Comparison of ENCODE assay signal across 13 cellular contexts in the genomic region with DNA sequence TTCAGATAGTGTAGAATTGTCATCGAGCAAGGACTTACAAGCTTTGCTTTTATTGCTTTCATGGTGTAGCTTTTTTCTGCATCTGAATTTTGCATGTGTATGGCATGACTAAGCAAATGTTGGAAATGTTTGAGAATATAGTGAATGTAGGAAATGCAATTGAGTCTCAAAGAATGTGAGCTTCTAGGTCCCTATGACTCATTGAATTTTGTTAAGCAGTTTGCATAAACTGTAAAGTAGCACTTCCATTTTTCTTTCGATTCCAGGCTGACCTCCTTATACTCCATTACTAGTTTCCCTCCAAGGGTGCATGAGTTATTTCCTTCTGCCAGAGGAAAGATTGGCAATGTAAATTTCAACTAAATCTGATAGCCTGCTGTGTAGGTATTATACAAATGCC.
DNase-seq lines count a peak whose midpoint lies in the region; ATAC-seq and TF ChIP-seq lines count a peak whose summit lies in the region.
"Had no signal": no experiment of that assay in that cellular context is flagged by ENCODE, and none has a peak within 500 bp of the region (broad histone marks: within the 10 kb centered on the region; RNA-seq: fewer than 3 reads in every experiment).

No MANE protein-coding gene starts in this region.

- no peak overlapping the region for H2AK5ac ChIP-seq in H9 (ENCODE audit: insufficient read length, low read length)

- H3K23me2 ChIP-seq in H9 (ENCODE audit: insufficient read length, low read depth, low read length, poor library complexity, severe bottlenecking) = no peaks in the 10 kb centered on the region

- H3K79me2 ChIP-seq in H9 (ENCODE audit: insufficient read depth, low read length) = no peaks in the 10 kb centered on the region

- peaks cover 15 to 17% of the 10 kb centered on the region in 2 experiments for H3K4me1 Mint-ChIP-seq in H9

- intact Hi-C loops in left colon (cut with DNase I, micrococcal nuclease) = no loop called here

- no peak overlapping the region for H3K18ac ChIP-seq in H9 (ENCODE audit: insufficient read length, low read depth, low read length)

- no peaks in the 10 kb centered on the region for H4K20me1 ChIP-seq in H9 (ENCODE audit: control insufficient read depth, insufficient read depth, insufficient read length)

- no peak overlapping the region for H3K14ac ChIP-seq in H9 (ENCODE audit: insufficient read depth, low read length)

- H3K27me3 ChIP-seq in H9 (ENCODE audit: insufficient read depth, low read length) (no peaks in the 10 kb centered on the region), RWPE2 (ENCODE audit: insufficient read depth, poor library complexity, severe bottlenecking) (peaks cover 4% of the 10 kb centered on the region), skeletal muscle satellite cell (ENCODE audit: control insufficient read depth, insufficient read depth, low read length) (no peaks in the 10 kb centered on the region)

- no peak overlapping the region for H2BK5ac ChIP-seq in H9 (ENCODE audit: insufficient read length, low read length)

- H3K36me3 ChIP-seq in RWPE2 (ENCODE audit: low read depth) (no peaks in the 10 kb centered on the region), skeletal muscle satellite cell (ENCODE audit: insufficient read depth, low read length) (no peaks in the 10 kb centered on the region)
- H3K36me3 ChIP-seq: prostate gland had no signal

- peaks cover 0 to 3% of the 10 kb centered on the region in 2 experiments; a peak in 1 of 5 replicates for H3K9me3 Mint-ChIP-seq in H9
- H3K9me3 Mint-ChIP-seq: activated CD4-positive, alpha-beta memory T cell treated with anti-CD3 and anti-CD28 coated beads for 36 hours had no signal

- no peak overlapping the region for H4K91ac ChIP-seq in H9 (ENCODE audit: insufficient read length, low read depth, low read length)

- no CpG with 5 or more reads among the region's 2 CpGs for whole genome bisulfite sequencing in H9 (ENCODE audit: extremely low coverage, insufficient read length, low lambda C conversion rate)

- no peak overlapping the region for H2BK120ac ChIP-seq in H9 (ENCODE audit: low read depth, low read length, poor library complexity, severe bottlenecking)

- no peak overlapping the region for H3K9ac ChIP-seq in H9 (ENCODE audit: extremely low read depth, insufficient read length, low read length)
- H3K9ac ChIP-seq in skeletal muscle satellite cell (ENCODE audit: low read depth, low read length) = no peak overlapping the region

- no peak overlapping the region for H3T11ph ChIP-seq in H9 (ENCODE audit: low read length)

- no peak overlapping the region for H3K56ac ChIP-seq in H9 (ENCODE audit: insufficient read length, low read depth, low read length)

- H3K27ac ChIP-seq in H9 (ENCODE audit: insufficient read length, low read depth, low read length) (peak overlapping the region; percentile 85), RWPE2 (ENCODE audit: poor library complexity, severe bottlenecking) (no peak overlapping the region)
- H3K27ac ChIP-seq: prostate gland had no signal

- ATAC-seq in RWPE2 (ENCODE audit: low read depth) (peak; percentile 53; the same call in 2 of the 3 replicates), left colon (no peak)
- ATAC-seq: Right ventricle myocardium inferior had no signal

- H3K4me1 ChIP-seq in H9 (ENCODE audit: insufficient read depth, low read length) (no peaks in the 10 kb centered on the region; the same call in 1 of the 2 replicates), RWPE2 (ENCODE audit: insufficient read depth, poor library complexity, severe bottlenecking) (no peaks in the 10 kb centered on the region), skeletal muscle satellite cell (ENCODE audit: control insufficient read depth, insufficient read depth, low read length) (peaks cover 8% of the 10 kb centered on the region)
- H3K4me1 ChIP-seq: prostate gland had no signal

- H3K4me3 Mint-ChIP-seq in H9 = no peak overlapping the region; a peak in 1 of 5 replicates
- H3K4me3 Mint-ChIP-seq: activated CD4-positive, alpha-beta memory T cell treated with anti-CD3 and anti-CD28 coated beads for 36 hours had no signal

- H3K23ac ChIP-seq in H9 (ENCODE audit: insufficient read length, low read depth, low read length) = no peak overlapping the region

- peak overlapping the region; percentile 59 to 96 (median 92); a peak in 6 of 7 replicates for H3K27ac Mint-ChIP-seq in H9
- H3K27ac Mint-ChIP-seq: activated CD4-positive, alpha-beta memory T cell treated with anti-CD3 and anti-CD28 coated beads for 36 hours had no signal

- H4K8ac ChIP-seq in H9 (replicated peaks; ENCODE audit: insufficient read length, low read depth, low read length) = no peak overlapping the region

- DNase-seq in H9 (no peak), RWPE2 (ENCODE audit: low spot score) (no peak), fibroblast of the conjunctiva (ENCODE audit: low read depth) (peak; percentile 72), globus pallidus (ENCODE audit: low spot score) (no peak), NCI-H1417 (lab: John Stamatoyannopoulos, UW) (no peak), left colon (no peak)
- DNase-seq: activated CD4-positive, alpha-beta memory T cell treated with anti-CD3 and anti-CD28 coated beads for 36 hours; hypothalamus; NCI-H1694 had no signal

- no peak overlapping the region for H3K4me2 ChIP-seq in H9 (ENCODE audit: insufficient read depth, insufficient read length, low read length)
- peak overlapping the region; percentile 40 for H3K4me2 ChIP-seq in skeletal muscle satellite cell (ENCODE audit: low read length)

- no peaks in the 10 kb centered on the region for H3K79me1 ChIP-seq in H9 (ENCODE audit: insufficient read depth, low read depth, low read length, poor library complexity, severe bottlenecking)

- H3K4ac ChIP-seq in H9 (ENCODE audit: low read depth, low read length) = no peak overlapping the region

- TF ChIP-seq CTCF in H9 (conservative IDR thresholded peaks at IDR 0.05) (no peak), RWPE2 (IDR thresholded peaks at IDR 0.05; ENCODE audit: poor library complexity, severe bottlenecking) (no peak)

- H2BK20ac ChIP-seq in H9 (ENCODE audit: low read depth, low read length, poor library complexity, severe bottlenecking) = no peak overlapping the region

- no peak overlapping the region for H4K5ac ChIP-seq in H9 (ENCODE audit: insufficient read length, low read depth, low read length)

- H2AFZ ChIP-seq in H9 (ENCODE audit: low read length) = no peak overlapping the region

- no peaks in the 10 kb centered on the region for H3K9me3 ChIP-seq in H9 (ENCODE audit: control insufficient read depth, low read depth, low read length)
- no peaks in the 10 kb centered on the region for H3K9me3 ChIP-seq in RWPE2 (ENCODE audit: severe bottlenecking)
- H3K9me3 ChIP-seq in skeletal muscle satellite cell (replicated peaks; ENCODE audit: low read length) = no peaks in the 10 kb centered on the region
- H3K9me3 ChIP-seq: prostate gland had no signal

- H3K36me3 Mint-ChIP-seq in H9 (ENCODE audit: insufficient read depth in 1 of 3, low read depth in 3 of 3) = no peaks in the 10 kb centered on the region; a peak in 1 of 7 replicates
- H3K36me3 Mint-ChIP-seq: activated CD4-positive, alpha-beta memory T cell treated with anti-CD3 and anti-CD28 coated beads for 36 hours; brain had no signal

- no peak overlapping the region for H2BK12ac ChIP-seq in H9 (ENCODE audit: insufficient read length, low read depth, low read length)

- H3K27me3 Mint-ChIP-seq in H9 (ENCODE audit: low read depth) = no peaks in the 10 kb centered on the region
- H3K27me3 Mint-ChIP-seq: activated CD4-positive, alpha-beta memory T cell treated with anti-CD3 and anti-CD28 coated beads for 36 hours; brain had no signal

- H2BK15ac ChIP-seq in H9 (ENCODE audit: low read depth, low read length) = no peak overlapping the region

- H3K4me3 ChIP-seq in RWPE2 (ENCODE audit: severe bottlenecking) (no peak overlapping the region), skeletal muscle satellite cell (ENCODE audit: low read length) (no peak overlapping the region)
- H3K4me3 ChIP-seq: prostate gland had no signal
